ENCODE assay signal across 9 cellular contexts in the genomic region with DNA sequence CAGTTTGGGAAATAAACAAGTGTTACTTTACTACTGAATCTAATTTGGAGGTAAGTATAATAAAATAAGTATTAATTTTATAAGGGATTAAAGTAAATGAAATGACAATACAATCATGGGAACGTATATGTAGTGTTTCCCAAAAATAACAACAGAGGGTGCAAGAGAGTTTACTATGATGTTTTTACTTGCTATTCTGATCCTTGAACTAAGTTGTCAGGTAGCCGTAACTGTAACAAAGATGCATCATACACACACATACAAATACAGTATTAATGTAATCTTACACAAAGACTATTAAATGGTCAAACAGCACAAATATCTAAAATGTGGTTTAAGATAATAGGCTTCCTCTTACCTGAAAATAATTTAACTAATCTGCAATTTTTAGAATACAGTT.
DNase-seq lines count a peak whose midpoint lies in the region; ATAC-seq and TF ChIP-seq lines count a peak whose summit lies in the region.
"Had no signal": no experiment of that assay in that cellular context is flagged by ENCODE, and none has a peak within 500 bp of the region (broad histone marks: within the 10 kb centered on the region; RNA-seq: fewer than 3 reads in every experiment).

No MANE protein-coding gene starts in this region.

- TF ChIP-seq POLR2A in tibial nerve (IDR thresholded peaks at IDR 0.05) = no peak

- peaks cover 0 to 23% (median 0%) of the 10 kb centered on the region in 4 donors for H3K4me1 ChIP-seq in tibial nerve

- H3K36me3 ChIP-seq in tibial nerve = peaks cover 0 to 4% (median 0%) of the 10 kb centered on the region in 3 donors

- 11 to 29% methylated on average over 2 of the region's 2 CpGs for WGBS in tibial nerve, 2 donors

- no peak for ATAC-seq in GM18870 (IDR thresholded peaks at IDR 0.05; ENCODE audit: unreplicated experiment)

- DNase-seq in GM12865 (ENCODE audit: low read depth) (peak; percentile 26), KBM-7 (peak; percentile 50), SW480 (ENCODE audit: low spot score) (peak; percentile 56), glomerular visceral epithelial cell (ENCODE audit: extremely low spot score) (peak; percentile 28), tibial nerve (ENCODE audit: low spot score in 2 of 2) (no peak), occipital lobe (lab: John Stamatoyannopoulos, UW) (no peak), hepatic stellate cell (ENCODE audit: low spot score) (no peak)

- TF ChIP-seq CTCF in GM12865 (IDR thresholded peaks at IDR 0.05; ENCODE audit: insufficient read depth, low read depth, low read length, missing control alignments) (peak; percentile 33), tibial nerve (IDR thresholded peaks at IDR 0.05) (peak in 3 of 5 experiments; percentile 26 to 38 (median 27))

- H3K9me3 ChIP-seq in tibial nerve = no peaks in the 10 kb centered on the region

- H3K27me3 ChIP-seq in tibial nerve = no peaks in the 10 kb centered on the region

- no peak overlapping the region for H3K4me3 ChIP-seq in GM12865 (ENCODE audit: low read depth, low read length)
- H3K4me3 ChIP-seq in tibial nerve = no peak overlapping the region
- H3K4me3 ChIP-seq: skin epidermis had no signal

- in situ Hi-C loops in KBM-7 (cut with MboI; ENCODE audit: low pct_unique_long_range_greater_than_20kb, low sequenced_read_pairs) = no loop called here

- H3K27ac ChIP-seq in tibial nerve = no peak overlapping the region
- H3K27ac ChIP-seq: skin epidermis had no signal

- no peak for TF ChIP-seq EP300 in tibial nerve (IDR thresholded peaks at IDR 0.05)

Comparison
In these comparisons a context has a peak if more than half of its experiments do, and no peak if none do; other contexts are left out.
1. DNase-seq: peak in GM12865 (single experiment), KBM-7 (single experiment), SW480 (single experiment) and glomerular visceral epithelial cell (single experiment); none in tibial nerve (0 of 2), occipital lobe (single experiment) and hepatic stellate cell (single experiment).